In genomic region chr16:88917146-88917914, GRCh38 we compare ENCODE assay signal across 15 cellular contexts. TPM values are rescaled to one million over a fixed set of nuclear protein-coding genes. Genes with fewer than 3 reads are reported as not detected.
"Had no signal": no experiment of that assay in that cellular context is flagged by ENCODE, and none has a peak within 500 bp of the region (broad histone marks: within the 10 kb centered on the region; RNA-seq: fewer than 3 reads in every experiment).

No MANE protein-coding gene starts in this region.

- H3K4me3 Mint-ChIP-seq: activated CD4-positive, alpha-beta memory T cell treated with anti-CD3 and anti-CD28 coated beads, Interleukin-2, amount 10 ng/mL, durations not matched to agents 7 days and 5 days; activated naive CD8-positive, alpha-beta T cell treated with anti-CD3 and anti-CD28 coated beads, Interleukin-2, amount 50 U/mL, for 24 hours; stimulated activated naive CD8-positive, alpha-beta T cell treated with anti-CD3 and anti-CD28 coated beads, Interleukin-15, amount 100 ng/mL, for 72 hours had no signal

- H3K36me3 ChIP-seq: ascending aorta, esophagus squamous epithelium, ovary, thoracic aorta had no signal

- DNase-seq: activated CD4-positive, alpha-beta memory T cell treated with anti-CD3 and anti-CD28 coated beads, Interleukin-2, amount 10 ng/mL, durations not matched to agents 7 days and 5 days; activated CD4-positive, alpha-beta T cell treated with anti-CD3 and anti-CD28 coated beads for 1 hour; activated CD8-positive, alpha-beta memory T cell treated with anti-CD3 and anti-CD28 coated beads, Interleukin-2, amount 50 U/mL, for 4 hours; activated naive CD8-positive, alpha-beta T cell treated with anti-CD3 and anti-CD28 coated beads, Interleukin-2, amount 50 U/mL, for 24 hours; esophagus squamous epithelium; foreskin fibroblast; mesenchymal stem cell; ovary; stimulated activated CD4-positive, alpha-beta T cell treated with anti-CD3 and anti-CD28 coated beads, Interleukin-4, amount 100 ng/mL, for 1 hour; stimulated activated CD8-positive, alpha-beta memory T cell treated with anti-CD3 and anti-CD28 coated beads, Interleukin-4, amount 100 ng/mL, for 48 hours; stimulated activated naive CD8-positive, alpha-beta T cell treated with anti-CD3 and anti-CD28 coated beads, Interleukin-15, amount 100 ng/mL, for 72 hours had no signal

- H3K4me3 ChIP-seq: ascending aorta, esophagus squamous epithelium, ovary, thoracic aorta had no signal

- H3K27me3 Mint-ChIP-seq: activated CD4-positive, alpha-beta memory T cell treated with anti-CD3 and anti-CD28 coated beads, Interleukin-2, amount 10 ng/mL, durations not matched to agents 7 days and 5 days had no signal

- H3K9me3 Mint-ChIP-seq: activated naive CD8-positive, alpha-beta T cell treated with anti-CD3 and anti-CD28 coated beads, Interleukin-2, amount 50 U/mL, for 24 hours; stimulated activated naive CD8-positive, alpha-beta T cell treated with anti-CD3 and anti-CD28 coated beads, Interleukin-15, amount 100 ng/mL, for 72 hours had no signal

- H3K27ac Mint-ChIP-seq: activated CD4-positive, alpha-beta memory T cell treated with anti-CD3 and anti-CD28 coated beads, Interleukin-2, amount 10 ng/mL, durations not matched to agents 7 days and 5 days; activated naive CD8-positive, alpha-beta T cell treated with anti-CD3 and anti-CD28 coated beads, Interleukin-2, amount 50 U/mL, for 24 hours; stimulated activated naive CD8-positive, alpha-beta T cell treated with anti-CD3 and anti-CD28 coated beads, Interleukin-15, amount 100 ng/mL, for 72 hours had no signal

- H3K27me3 ChIP-seq: ascending aorta, ovary had no signal

- ATAC-seq: activated naive CD8-positive, alpha-beta T cell treated with anti-CD3 and anti-CD28 coated beads, Interleukin-2, amount 50 U/mL, for 24 hours; left lobe of liver; stimulated activated naive CD8-positive, alpha-beta T cell treated with anti-CD3 and anti-CD28 coated beads, Interleukin-15, amount 100 ng/mL, for 72 hours had no signal

RNA-seq across cellular contexts. Expression of gene PABPN1L, which starts 50.9 kb away (rescaled TPM):
- total RNA-seq: activated CD4-positive, alpha-beta memory T cell treated with anti-CD3 and anti-CD28 coated beads, Interleukin-2, amount 10 ng/mL, durations not matched to agents 7 days and 5 days; ascending aorta; esophagus squamous epithelium; ovary; thoracic aorta; urinary bladder had no signal

RNA-seq across cellular contexts. Expression of gene CBFA2T3, which starts 59.7 kb away (rescaled TPM):
- total RNA-seq: activated CD4-positive, alpha-beta memory T cell treated with anti-CD3 and anti-CD28 coated beads, Interleukin-2, amount 10 ng/mL, durations not matched to agents 7 days and 5 days had no signal
